8 cellular contexts compared by ENCODE assay signal in genomic region chr21:44873356-44874239, GRCh38. TPM values are rescaled to one million over a fixed set of nuclear protein-coding genes. Genes with fewer than 3 reads are reported as not detected.
DNase-seq lines count a peak whose midpoint lies in the region; ATAC-seq and TF ChIP-seq lines count a peak whose summit lies in the region.

A gene with protein sequence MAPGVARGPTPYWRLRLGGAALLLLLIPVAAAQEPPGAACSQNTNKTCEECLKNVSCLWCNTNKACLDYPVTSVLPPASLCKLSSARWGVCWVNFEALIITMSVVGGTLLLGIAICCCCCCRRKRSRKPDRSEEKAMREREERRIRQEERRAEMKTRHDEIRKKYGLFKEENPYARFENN (minus strand): TSS chr21:44873690. CDS start chr21:44873616, 74 bp downstream.

- peak within 1 kb of the TSS; percentile 96 for H3K27ac ChIP-seq in smooth muscle cell (ENCODE audit: low read depth)

- POLR2A ChIA-PET in activated B cell treated with CpG ODN at 0.5 μM for 24 hours (lab: Charles Lee) = interaction anchor here (0.6 to 3.3 kb wide), 29 partner anchors 9 to 414 kb away, joined by 3 to 19 read pairs (median 4); partner anchors contain the start of genes ITGB2, POFUT2, SLX9 and SUMO3

- 1% methylated on average over 97 of the region's 123 CpGs for WGBS in smooth muscle cell (ENCODE audit: low lambda C conversion rate)

- no peaks in the 10 kb centered on the region for H3K36me3 ChIP-seq in smooth muscle cell (ENCODE audit: low read depth)

- H3K27me3 ChIP-seq in smooth muscle cell (ENCODE audit: low read depth) = no peaks in the 10 kb centered on the region

- ATAC-seq in GM19023 (IDR thresholded peaks at IDR 0.05; ENCODE audit: unreplicated experiment) = peak; percentile 71
- ATAC-seq in HG03196 (IDR thresholded peaks at IDR 0.05; ENCODE audit: unreplicated experiment) = peak; percentile 69
- ATAC-seq in activated B cell treated with CpG ODN at 0.5 μM for 24 hours (ENCODE audit: low read depth) = peak; percentile 81

- intact Hi-C loops in activated B cell treated with CpG ODN at 0.5 μM for 24 hours (cut with micrococcal nuclease) = loop anchor here (1.0 to 10.0 kb wide), 11 partner anchors 8 to 771 kb away; partner anchors contain the start of genes CFAP410, PCBP3, SUMO3 and UBE2G2

- peak within 1 kb of the TSS; percentile 78 for H2AFZ ChIP-seq in smooth muscle cell (ENCODE audit: low read depth)

- H4K20me1 ChIP-seq in smooth muscle cell (ENCODE audit: low read depth) = peaks cover 43% of the 10 kb centered on the region

- H3F3A ChIP-seq in smooth muscle cell (ENCODE audit: low read depth) = peaks cover 22% of the 10 kb centered on the region

- no peaks in the 10 kb centered on the region for H3K27me3 Mint-ChIP-seq in activated B cell treated with CpG ODN at 0.5 μM for 24 hours

- peak within 1 kb of the TSS; percentile 80 for H3K9ac ChIP-seq in smooth muscle cell (ENCODE audit: low read depth)

- CTCF ChIA-PET in activated B cell treated with CpG ODN at 0.5 μM for 24 hours (lab: Charles Lee) = interaction anchor here (1.0 to 2.2 kb wide), 6 partner anchors 10 to 255 kb away, joined by 3 to 7 read pairs (median 4); no protein-coding TSS in a partner anchor

- H3K36me3 Mint-ChIP-seq in activated B cell treated with CpG ODN at 0.5 μM for 24 hours (ENCODE audit: low read depth) = peaks cover 2% of the 10 kb centered on the region

- H3K27ac Mint-ChIP-seq in activated B cell treated with CpG ODN at 0.5 μM for 24 hours = peak within 1 kb of the TSS; percentile 92

- H3K4me3 ChIP-seq in AG09309 (ENCODE audit: control insufficient read depth, low read depth, low read length) (peak within 1 kb of the TSS; percentile 73), cardiac fibroblast (replicated peaks in 1 of 2; ENCODE audit: low read depth in 2 of 2, low read length in 2 of 2) (peak within 1 kb of the TSS; percentile 82 to 90), smooth muscle cell (peak within 1 kb of the TSS; percentile 94)

- H3K79me2 ChIP-seq in smooth muscle cell (ENCODE audit: low read depth) = peaks cover 39% of the 10 kb centered on the region

- H3K4me1 Mint-ChIP-seq in activated B cell treated with CpG ODN at 0.5 μM for 24 hours = peaks cover 63% of the 10 kb centered on the region

- no peaks in the 10 kb centered on the region for H3K9me3 ChIP-seq in smooth muscle cell (replicated peaks; ENCODE audit: low read depth)

- no peaks in the 10 kb centered on the region for H3K9me3 Mint-ChIP-seq in activated B cell treated with CpG ODN at 0.5 μM for 24 hours

- peaks cover 28% of the 10 kb centered on the region for H3K4me1 ChIP-seq in smooth muscle cell (ENCODE audit: low read depth)

- peak within 1 kb of the TSS; percentile 97 for H3K4me2 ChIP-seq in smooth muscle cell

- DNase-seq in AG09309 (ENCODE audit: low read depth) (peak; percentile 75), NCI-H345 (lab: John Stamatoyannopoulos, UW) (peak; percentile 100), activated B cell treated with CpG ODN at 0.5 μM for 24 hours (peak; percentile 98), cardiac fibroblast (ENCODE audit: low read depth in 2 of 2) (peak; percentile 97 to 98), iPS-NIHi7 (ENCODE audit: extremely low spot score) (peak; percentile 100), smooth muscle cell (lab: John Stamatoyannopoulos, UW; ENCODE audit: unreplicated experiment) (peak; percentile 95)

- peak within 1 kb of the TSS; percentile 92 for H3K4me3 Mint-ChIP-seq in activated B cell treated with CpG ODN at 0.5 μM for 24 hours

- TF ChIP-seq CTCF in AG09309 (IDR thresholded peaks at IDR 0.05; ENCODE audit: control insufficient read depth, insufficient read depth, low read depth, low read length, missing control alignments) = no peak
- TF ChIP-seq CTCF in activated B cell treated with CpG ODN at 0.5 μM for 24 hours (IDR thresholded peaks at IDR 0.05) = no peak
- no peak for TF ChIP-seq CTCF in cardiac fibroblast (IDR thresholded peaks at IDR 0.05; ENCODE audit: low read depth, low read length)
- TF ChIP-seq CTCF in smooth muscle cell (IDR thresholded peaks at IDR 0.05; ENCODE audit: borderline replicate concordance, insufficient read depth, poor library complexity, severe bottlenecking) = no peak

RNA-seq across cellular contexts. Expression of the gene that starts here (rescaled TPM):
- total RNA-seq in activated B cell treated with CpG ODN at 0.5 μM for 24 hours (35.3 and 36.6 TPM in 2 replicates), smooth muscle cell (331 and 369 TPM in 2 replicates)
- polyA plus RNA-seq in smooth muscle cell = 314 and 340 TPM in 2 replicates

Comparison
In these comparisons a context has a peak if more than half of its experiments do, and no peak if none do; other contexts are left out.
1. Peak in every context shown above with its lines: DNase-seq, ATAC-seq, H3K4me3 ChIP-seq and H3K27ac ChIP-seq.